In genomic region chr1:100440075-100440809, GRCh38 we compare ENCODE assay signal across 7 cellular contexts.
DNase-seq lines count a peak whose midpoint lies in the region; ATAC-seq and TF ChIP-seq lines count a peak whose summit lies in the region.

No MANE protein-coding gene starts in this region.

- TF ChIP-seq EP300 in ovary (IDR thresholded peaks at IDR 0.05): no peak

- no peak for TF ChIP-seq POLR2A in ovary (IDR thresholded peaks at IDR 0.05)

- no peaks in the 10 kb centered on the region for H3K27me3 ChIP-seq in ovary

- H3K9me3 Mint-ChIP-seq in IgD-negative memory B cell: no peaks in the 10 kb centered on the region
- H3K9me3 Mint-ChIP-seq in activated CD4-positive, alpha-beta memory T cell treated with anti-CD3 and anti-CD28 coated beads, Interleukin-2, amount 10 ng/mL, durations not matched to agents 7 days and 5 days: no peaks in the 10 kb centered on the region
- H3K9me3 Mint-ChIP-seq in chondrocyte (ENCODE audit: low read depth): no peaks in the 10 kb centered on the region

- WGBS in ovary, 3 donors: 70 to 73% (median 73%) methylated on average over 4 of the region's 4 CpGs

- intact Hi-C loops in left colon (cut with DNase I, micrococcal nuclease): loop anchor here in 1 of 2 donors (10.0 kb wide), 1 partner anchor 145 kb away; no protein-coding TSS in a partner anchor
- intact Hi-C loops in ovary (cut with DNase I): no loop called here

- TF ChIP-seq CTCF in chondrocyte (IDR thresholded peaks at IDR 0.05): no peak
- no peak for TF ChIP-seq CTCF in ovary (IDR thresholded peaks at IDR 0.05)

- peaks cover 23 to 35% (median 34%) of the 10 kb centered on the region in 3 donors for H3K4me1 Mint-ChIP-seq in IgD-negative memory B cell
- peaks cover 80% of the 10 kb centered on the region for H3K4me1 Mint-ChIP-seq in activated CD4-positive, alpha-beta memory T cell treated with anti-CD3 and anti-CD28 coated beads, Interleukin-2, amount 10 ng/mL, durations not matched to agents 7 days and 5 days
- H3K4me1 Mint-ChIP-seq in chondrocyte (ENCODE audit: low read depth): no peaks in the 10 kb centered on the region

- no peak overlapping the region for H3K27ac ChIP-seq in ovary

- H3K36me3 ChIP-seq in ovary: no peaks in the 10 kb centered on the region

- peak; percentile 99 for ATAC-seq in left colon

- POLR2A ChIA-PET in activated CD4-positive, alpha-beta memory T cell treated with anti-CD3 and anti-CD28 coated beads, Interleukin-2, amount 10 ng/mL, durations not matched to agents 7 days and 5 days (lab: Charles Lee): interaction anchor here (0.6 to 8.0 kb wide), 18 partner anchors 9 to 402 kb away, joined by 3 to 96 read pairs (median 4); partner anchors contain the start of genes CDC14A, RTCA, SASS6 and TRMT13

- H3K4me1 ChIP-seq in ovary (ENCODE audit: insufficient read depth): peaks cover 3% of the 10 kb centered on the region

- H3K4me3 Mint-ChIP-seq in IgD-negative memory B cell (peak overlapping the region in 1 of 4 donors; percentile 47), chondrocyte (ENCODE audit: unreplicated experiment) (no peak overlapping the region)
- H3K4me3 Mint-ChIP-seq in activated CD4-positive, alpha-beta memory T cell treated with anti-CD3 and anti-CD28 coated beads, Interleukin-2, amount 10 ng/mL, durations not matched to agents 7 days and 5 days: peak overlapping the region; percentile 24

- CTCF ChIA-PET in activated CD4-positive, alpha-beta memory T cell treated with anti-CD3 and anti-CD28 coated beads, Interleukin-2, amount 10 ng/mL, durations not matched to agents 7 days and 5 days (lab: Charles Lee): interaction anchor here (1.0 to 3.6 kb wide), 10 partner anchors 8 to 172 kb away, joined by 3 to 22 read pairs (median 4); no protein-coding TSS in a partner anchor

- H3K36me3 Mint-ChIP-seq in IgD-negative memory B cell (peaks cover 6% of the 10 kb centered on the region), chondrocyte (ENCODE audit: low read depth) (peaks cover 1% of the 10 kb centered on the region)
- peaks cover 58% of the 10 kb centered on the region for H3K36me3 Mint-ChIP-seq in activated CD4-positive, alpha-beta memory T cell treated with anti-CD3 and anti-CD28 coated beads, Interleukin-2, amount 10 ng/mL, durations not matched to agents 7 days and 5 days (ENCODE audit: low read depth)

- H3K27me3 Mint-ChIP-seq in IgD-negative memory B cell (no peaks in the 10 kb centered on the region), chondrocyte (ENCODE audit: low read depth) (no peaks in the 10 kb centered on the region)
- H3K27me3 Mint-ChIP-seq in activated CD4-positive, alpha-beta memory T cell treated with anti-CD3 and anti-CD28 coated beads, Interleukin-2, amount 10 ng/mL, durations not matched to agents 7 days and 5 days: no peaks in the 10 kb centered on the region

- DNase-seq in activated CD4-positive, alpha-beta memory T cell treated with anti-CD3 and anti-CD28 coated beads, Interleukin-2, amount 10 ng/mL, durations not matched to agents 7 days and 5 days: peak; percentile 86
- peak; percentile 57 to 64 for DNase-seq in left colon
- DNase-seq in stimulated activated CD8-positive, alpha-beta memory T cell treated with anti-CD3 and anti-CD28 coated beads, Interleukin-7, amount 100 ng/mL, for 48 hours (ENCODE audit: extremely low read depth in 1 of 2, low read depth in 1 of 2): peak; percentile 47 to 77
- no peak for DNase-seq in chondrocyte (ENCODE audit: low spot score)
- DNase-seq in GM19238 (ENCODE audit: insufficient read length, low spot score): no peak
- DNase-seq in ovary: no peak

- no peak overlapping the region for H3K4me3 ChIP-seq in ovary

- H3K9me3 ChIP-seq in ovary: no peaks in the 10 kb centered on the region

- H3K27ac Mint-ChIP-seq in IgD-negative memory B cell: peak overlapping the region; percentile 32 to 94 (median 63)
- H3K27ac Mint-ChIP-seq in activated CD4-positive, alpha-beta memory T cell treated with anti-CD3 and anti-CD28 coated beads, Interleukin-2, amount 10 ng/mL, durations not matched to agents 7 days and 5 days: peak overlapping the region; percentile 88
- no peak overlapping the region for H3K27ac Mint-ChIP-seq in chondrocyte (ENCODE audit: unreplicated experiment)

Comparison
In these comparisons a context has a peak if more than half of its experiments do, and no peak if none do; other contexts are left out.
1. DNase-seq: peak in activated CD4-positive, alpha-beta memory T cell treated with anti-CD3 and anti-CD28 coated beads, Interleukin-2, amount 10 ng/mL, durations not matched to agents 7 days and 5 days (single experiment), left colon (2 of 2) and stimulated activated CD8-positive, alpha-beta memory T cell treated with anti-CD3 and anti-CD28 coated beads, Interleukin-7, amount 100 ng/mL, for 48 hours (2 of 2); none in chondrocyte (single experiment), GM19238 (single experiment) and ovary (0 of 5).